ENCODE assay signal across 2 cellular contexts in the genomic region with DNA sequence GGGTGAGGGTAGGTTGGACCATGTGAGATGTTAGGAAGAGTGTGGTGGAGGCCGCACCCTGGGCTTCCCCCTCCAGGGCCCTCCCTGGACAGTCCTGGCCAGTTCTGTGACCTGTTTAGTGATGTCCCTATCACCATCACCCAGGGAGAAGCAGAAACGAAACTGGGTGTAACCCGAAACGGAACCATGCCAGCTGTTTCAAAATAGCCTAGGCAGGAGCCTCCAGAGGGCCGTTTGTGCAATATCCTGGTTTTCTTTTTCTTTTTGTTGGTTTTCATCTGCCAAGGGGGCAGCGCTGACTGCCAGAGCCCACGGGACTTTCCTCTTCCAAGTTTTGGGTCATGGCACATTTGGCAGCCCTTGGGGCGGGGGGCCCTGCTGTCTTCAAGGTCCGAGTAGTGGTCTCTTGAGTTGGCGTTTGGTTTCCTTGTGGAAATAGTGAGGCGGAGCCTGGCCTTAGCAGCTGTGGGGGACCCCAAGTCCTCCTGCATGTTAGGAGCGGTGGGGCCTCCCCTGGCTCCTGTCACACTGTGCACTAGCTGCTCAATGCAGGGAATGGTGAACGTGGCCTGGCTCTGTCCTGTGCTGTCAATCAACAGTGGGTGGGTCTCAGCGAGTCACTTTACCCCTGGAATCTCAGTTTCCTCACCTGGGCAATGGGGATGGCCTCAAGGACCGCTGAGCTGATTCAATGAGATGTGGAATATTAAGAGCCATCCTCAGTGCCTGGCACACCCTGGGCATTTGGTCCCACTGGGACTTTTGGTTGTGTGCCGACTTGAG.
TF ChIP-seq lines count a peak whose summit lies in the region.

No MANE protein-coding gene starts in this region.

TF ChIP-seq in IMR-90, 13 proteins besides CTCF, POLR2A, EP300 and RAD21:
- TF ChIP-seq CEBPB (IDR thresholded peaks at IDR 0.05; ENCODE audit: low read depth, low read length) = no peak
- no peak for TF ChIP-seq RCOR1 (IDR thresholded peaks at IDR 0.05; ENCODE audit: insufficient replicate concordance, low read length)
- no peak for TF ChIP-seq USF2 (IDR thresholded peaks at IDR 0.05; ENCODE audit: low read depth, low read length)
- TF ChIP-seq RFX5 (IDR thresholded peaks at IDR 0.05; ENCODE audit: low read depth, low read length) = no peak
- TF ChIP-seq MAZ (IDR thresholded peaks at IDR 0.05; ENCODE audit: borderline replicate concordance, low read depth, low read length) = no peak
- no peak for TF ChIP-seq MXI1 (IDR thresholded peaks at IDR 0.05; ENCODE audit: borderline replicate concordance, low read depth, low read length)
- no peak for TF ChIP-seq CHD1 (IDR thresholded peaks at IDR 0.05; ENCODE audit: low read depth, low read length)
- TF ChIP-seq BHLHE40 (IDR thresholded peaks at IDR 0.05; ENCODE audit: low read depth, low read length) = no peak
- TF ChIP-seq NFE2L2 (IDR thresholded peaks at IDR 0.05; ENCODE audit: low read depth, low read length) = no peak
- no peak for TF ChIP-seq FOS (IDR thresholded peaks at IDR 0.05; ENCODE audit: low read depth, low read length)
- TF ChIP-seq, protein P1, sequence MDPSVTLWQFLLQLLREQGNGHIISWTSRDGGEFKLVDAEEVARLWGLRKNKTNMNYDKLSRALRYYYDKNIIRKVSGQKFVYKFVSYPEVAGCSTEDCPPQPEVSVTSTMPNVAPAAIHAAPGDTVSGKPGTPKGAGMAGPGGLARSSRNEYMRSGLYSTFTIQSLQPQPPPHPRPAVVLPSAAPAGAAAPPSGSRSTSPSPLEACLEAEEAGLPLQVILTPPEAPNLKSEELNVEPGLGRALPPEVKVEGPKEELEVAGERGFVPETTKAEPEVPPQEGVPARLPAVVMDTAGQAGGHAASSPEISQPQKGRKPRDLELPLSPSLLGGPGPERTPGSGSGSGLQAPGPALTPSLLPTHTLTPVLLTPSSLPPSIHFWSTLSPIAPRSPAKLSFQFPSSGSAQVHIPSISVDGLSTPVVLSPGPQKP (IDR thresholded peaks at IDR 0.05; ENCODE audit: borderline replicate concordance, low read depth, low read length) = no peak
- no peak for TF ChIP-seq MAFK (IDR thresholded peaks at IDR 0.05; ENCODE audit: low read depth, low read length)

TF ChIP-seq in SK-N-SH, 30 proteins besides CTCF, POLR2A, EP300 and RAD21:
- no peak for TF ChIP-seq SIN3A (IDR thresholded peaks at IDR 0.05; ENCODE audit: borderline replicate concordance, low read depth, low read length)
- TF ChIP-seq, protein P2, sequence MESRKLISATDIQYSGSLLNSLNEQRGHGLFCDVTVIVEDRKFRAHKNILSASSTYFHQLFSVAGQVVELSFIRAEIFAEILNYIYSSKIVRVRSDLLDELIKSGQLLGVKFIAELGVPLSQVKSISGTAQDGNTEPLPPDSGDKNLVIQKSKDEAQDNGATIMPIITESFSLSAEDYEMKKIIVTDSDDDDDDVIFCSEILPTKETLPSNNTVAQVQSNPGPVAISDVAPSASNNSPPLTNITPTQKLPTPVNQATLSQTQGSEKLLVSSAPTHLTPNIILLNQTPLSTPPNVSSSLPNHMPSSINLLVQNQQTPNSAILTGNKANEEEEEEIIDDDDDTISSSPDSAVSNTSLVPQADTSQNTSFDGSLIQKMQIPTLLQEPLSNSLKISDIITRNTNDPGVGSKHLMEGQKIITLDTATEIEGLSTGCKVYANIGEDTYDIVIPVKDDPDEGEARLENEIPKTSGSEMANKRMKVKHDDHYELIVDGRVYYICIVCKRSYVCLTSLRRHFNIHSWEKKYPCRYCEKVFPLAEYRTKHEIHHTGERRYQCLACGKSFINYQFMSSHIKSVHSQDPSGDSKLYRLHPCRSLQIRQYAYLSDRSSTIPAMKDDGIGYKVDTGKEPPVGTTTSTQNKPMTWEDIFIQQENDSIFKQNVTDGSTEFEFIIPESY (IDR thresholded peaks at IDR 0.05; ENCODE audit: borderline replicate concordance, low read depth) = no peak
- TF ChIP-seq SMC3 (IDR thresholded peaks at IDR 0.05; ENCODE audit: low read depth, low read length) = no peak
- no peak for TF ChIP-seq PBX3 (IDR thresholded peaks at IDR 0.05)
- no peak for TF ChIP-seq GABPA (IDR thresholded peaks at IDR 0.05; ENCODE audit: low read depth)
- no peak for TF ChIP-seq FOXM1 (IDR thresholded peaks at IDR 0.05; ENCODE audit: low read depth)
- TF ChIP-seq JUND (IDR thresholded peaks at IDR 0.05) = no peak
- TF ChIP-seq FOSL2 (IDR thresholded peaks at IDR 0.05; ENCODE audit: borderline replicate concordance, low read depth) = no peak
- no peak for TF ChIP-seq MXI1 (IDR thresholded peaks at IDR 0.05; ENCODE audit: low read depth, low read length)
- TF ChIP-seq MEF2A (IDR thresholded peaks at IDR 0.05; ENCODE audit: borderline replicate concordance, low read depth) = no peak
- TF ChIP-seq NRF1 (IDR thresholded peaks at IDR 0.05; ENCODE audit: low read depth, low read length) = no peak
- TF ChIP-seq, protein P3, sequence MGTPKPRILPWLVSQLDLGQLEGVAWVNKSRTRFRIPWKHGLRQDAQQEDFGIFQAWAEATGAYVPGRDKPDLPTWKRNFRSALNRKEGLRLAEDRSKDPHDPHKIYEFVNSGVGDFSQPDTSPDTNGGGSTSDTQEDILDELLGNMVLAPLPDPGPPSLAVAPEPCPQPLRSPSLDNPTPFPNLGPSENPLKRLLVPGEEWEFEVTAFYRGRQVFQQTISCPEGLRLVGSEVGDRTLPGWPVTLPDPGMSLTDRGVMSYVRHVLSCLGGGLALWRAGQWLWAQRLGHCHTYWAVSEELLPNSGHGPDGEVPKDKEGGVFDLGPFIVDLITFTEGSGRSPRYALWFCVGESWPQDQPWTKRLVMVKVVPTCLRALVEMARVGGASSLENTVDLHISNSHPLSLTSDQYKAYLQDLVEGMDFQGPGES (IDR thresholded peaks at IDR 0.05; ENCODE audit: low read depth, low read length) = no peak
- TF ChIP-seq, protein P4, sequence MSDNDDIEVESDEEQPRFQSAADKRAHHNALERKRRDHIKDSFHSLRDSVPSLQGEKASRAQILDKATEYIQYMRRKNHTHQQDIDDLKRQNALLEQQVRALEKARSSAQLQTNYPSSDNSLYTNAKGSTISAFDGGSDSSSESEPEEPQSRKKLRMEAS (IDR thresholded peaks at IDR 0.05; ENCODE audit: low read depth) = no peak
- no peak for TF ChIP-seq CHD2 (IDR thresholded peaks at IDR 0.05; ENCODE audit: low read length, partially characterized antibody)
- no peak for TF ChIP-seq GATA2 (CRISPR knock-in tag; IDR thresholded peaks at IDR 0.05)
- no peak for TF ChIP-seq TEAD4 (IDR thresholded peaks at IDR 0.05; ENCODE audit: borderline replicate concordance, insufficient read depth)
- TF ChIP-seq TAF1 (IDR thresholded peaks at IDR 0.05; ENCODE audit: borderline replicate concordance, low read depth, low read length) = no peak
- TF ChIP-seq REST (IDR thresholded peaks at IDR 0.05; ENCODE audit: low read depth, low read length) = no peak
- TF ChIP-seq EZH2phosphoT487 (IDR thresholded peaks at IDR 0.05; ENCODE audit: borderline replicate concordance, low read depth) = no peak
